Comparison of ENCODE assay signal across 1 cellular context in genomic region chr10:122911889-122912484, GRCh38.
TF ChIP-seq lines count a peak whose summit lies in the region.

No MANE protein-coding gene starts in this region.

TF ChIP-seq in HepG2, 621 proteins besides CTCF, POLR2A, EP300 and RAD21 (continued from another document and continues in another):
- no peak for TF ChIP-seq USF2 (IDR thresholded peaks at IDR 0.05; ENCODE audit: low read depth, low read length)
- TF ChIP-seq USF2 (CRISPR knock-in tag; IDR thresholded peaks at IDR 0.05; ENCODE audit: borderline replicate concordance): no peak
- TF ChIP-seq KIAA2018 (CRISPR knock-in tag; IDR thresholded peaks at IDR 0.05; ENCODE audit: borderline replicate concordance): peak; percentile 99
- peak; percentile 83 for TF ChIP-seq PHF8 (CRISPR knock-in tag; IDR thresholded peaks at IDR 0.05)
- peak; percentile 99 for TF ChIP-seq ZHX1 (CRISPR knock-in tag; IDR thresholded peaks at IDR 0.05; ENCODE audit: low read depth)
- TF ChIP-seq GATA4 (IDR thresholded peaks at IDR 0.05; ENCODE audit: borderline replicate concordance, low read depth): no peak
- peak; percentile 90 for TF ChIP-seq FOXA3 (CRISPR knock-in tag; IDR thresholded peaks at IDR 0.05)
- TF ChIP-seq HNF1B (CRISPR knock-in tag; IDR thresholded peaks at IDR 0.05): peak; percentile 94
- peak; percentile 95 for TF ChIP-seq STAT6 (CRISPR knock-in tag; IDR thresholded peaks at IDR 0.05; ENCODE audit: borderline replicate concordance)
- TF ChIP-seq YEATS2 (CRISPR knock-in tag; IDR thresholded peaks at IDR 0.05; ENCODE audit: borderline replicate concordance): peak; percentile 98
- TF ChIP-seq ZNF563 (CRISPR knock-in tag; IDR thresholded peaks at IDR 0.05): peak; percentile 100
- peak; percentile 99 for TF ChIP-seq ZBTB7A (CRISPR knock-in tag; IDR thresholded peaks at IDR 0.05)
- TF ChIP-seq ETS1 (CRISPR knock-in tag; IDR thresholded peaks at IDR 0.05): peak; percentile 100
- TF ChIP-seq ARNT2 (CRISPR knock-in tag; IDR thresholded peaks at IDR 0.05; ENCODE audit: low read depth): peak; percentile 100
- TF ChIP-seq U2AF1 (optimal IDR thresholded peaks at IDR 0.05; ENCODE audit: low read depth, low read length): no peak
- peak; percentile 98 for TF ChIP-seq ZNF281 (CRISPR knock-in tag; IDR thresholded peaks at IDR 0.05; ENCODE audit: borderline replicate concordance)
- TF ChIP-seq BCL6 (CRISPR knock-in tag; IDR thresholded peaks at IDR 0.05): peak; percentile 95
- TF ChIP-seq ZNF329 (CRISPR knock-in tag; IDR thresholded peaks at IDR 0.05; ENCODE audit: low read depth): peak; percentile 98
- peak; percentile 98 for TF ChIP-seq ZNF710 (CRISPR knock-in tag; IDR thresholded peaks at IDR 0.05; ENCODE audit: borderline replicate concordance)
- peak; percentile 99 for TF ChIP-seq ZNF619 (CRISPR knock-in tag; IDR thresholded peaks at IDR 0.05)
- TF ChIP-seq ZNF766 (CRISPR knock-in tag; IDR thresholded peaks at IDR 0.05; ENCODE audit: borderline replicate concordance): peak; percentile 100
- peak; percentile 99 for TF ChIP-seq ZBTB43 (CRISPR knock-in tag; conservative IDR thresholded peaks at IDR 0.05)
